11 cellular contexts compared by ENCODE assay signal in the genomic region with DNA sequence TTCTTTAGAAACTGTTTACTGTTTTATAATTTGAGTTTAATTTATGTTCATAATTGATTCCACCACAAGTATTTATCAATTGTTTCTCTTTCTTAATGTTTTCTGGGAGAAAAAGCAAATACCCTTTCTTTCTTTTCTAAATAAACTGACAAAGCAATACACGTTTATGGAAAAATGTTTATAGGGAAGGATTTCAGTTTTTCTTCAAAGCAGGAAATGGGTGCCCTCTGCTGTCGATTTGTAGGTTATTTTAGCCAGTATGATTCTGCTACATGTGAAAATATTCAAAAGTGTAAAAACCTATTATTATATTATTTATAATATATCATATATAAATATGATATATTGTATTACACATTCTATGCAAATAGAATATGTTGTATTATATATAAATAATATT.
DNase-seq lines count a peak whose midpoint lies in the region; ATAC-seq and TF ChIP-seq lines count a peak whose summit lies in the region.
"Had no signal": no experiment of that assay in that cellular context is flagged by ENCODE, and none has a peak within 500 bp of the region (broad histone marks: within the 10 kb centered on the region; RNA-seq: fewer than 3 reads in every experiment).

No MANE protein-coding gene starts in this region.

- H3F3A ChIP-seq in PC-9 (ENCODE audit: insufficient read depth, low read depth), result no peaks in the 10 kb centered on the region

- no peaks in the 10 kb centered on the region for H3K79me2 ChIP-seq in PC-9 (ENCODE audit: low read depth)

- CTCF ChIA-PET in PC-9 (lab: Charles Lee), result no interaction called here

- no peak overlapping the region for H3K27ac ChIP-seq in PC-9
- H3K27ac ChIP-seq: BLaER1, breast epithelium had no signal

- H3K36me3 ChIP-seq in PC-9 (ENCODE audit: low read depth), result no peaks in the 10 kb centered on the region
- H3K36me3 ChIP-seq: BLaER1, breast epithelium had no signal

- intact Hi-C loops in PC-9 (cut with micrococcal nuclease; ENCODE audit: unreplicated experiment), result loop anchor here (1.0 kb wide), 1 partner anchor 1168 kb away; no protein-coding TSS in a partner anchor

- H3K9me3 ChIP-seq in PC-9 (ENCODE audit: insufficient read depth, low read depth), result no peaks in the 10 kb centered on the region
- H3K9me3 ChIP-seq: BLaER1, breast epithelium had no signal

- BruUV-seq in PC-9 (replicated peaks; lab: Mats Ljungman, UMichigan), result no TSS peak

- peak; percentile 66 for TF ChIP-seq CTCF in PC-9 (conservative IDR thresholded peaks at IDR 0.05)

- H4K20me1 ChIP-seq in PC-9 (ENCODE audit: insufficient read depth), result no peaks in the 10 kb centered on the region
- H4K20me1 ChIP-seq: BLaER1 had no signal

- H3K9me2 ChIP-seq in PC-9 (ENCODE audit: insufficient read depth), result no peaks in the 10 kb centered on the region

- no peak overlapping the region for H3K4me3 ChIP-seq in PC-9
- H3K4me3 ChIP-seq: BLaER1, breast epithelium had no signal

- no peak overlapping the region for H2AFZ ChIP-seq in PC-9

- H3K27me3 ChIP-seq in PC-9 (ENCODE audit: insufficient read depth, low read depth), result no peaks in the 10 kb centered on the region
- H3K27me3 ChIP-seq: BLaER1, breast epithelium had no signal

- DNase-seq in NOMO-1 treated with DMSO at 0.1 percent for 48 hours (lab: John Stamatoyannopoulos, UW; ENCODE audit: unreplicated experiment), result peak; percentile 10
- DNase-seq in NOMO-1 treated with dmso at 0.1 percent for 144 hours (lab: John Stamatoyannopoulos, UW; ENCODE audit: unreplicated experiment), result no peak
- peak in 1 of 2 experiments; percentile 3 for DNase-seq in PC-9
- DNase-seq in fibroblast of peridontal ligament (ENCODE audit: extremely low read depth), result peak; percentile 1
- peak; percentile 46 for DNase-seq in superior temporal gyrus (ENCODE audit: extremely low spot score)
- no peak for DNase-seq in effector CD8-positive, alpha-beta T cell (lab: John Stamatoyannopoulos, UW)

- no peak overlapping the region for H3K4me2 ChIP-seq in PC-9
- H3K4me2 ChIP-seq: BLaER1 had no signal

- POLR2A ChIA-PET in PC-9 (lab: Charles Lee; ENCODE audit: unreplicated experiment), result no interaction called here

- ATAC-seq in GM19328 (IDR thresholded peaks at IDR 0.05; ENCODE audit: unreplicated experiment) (no peak), HG02678 (IDR thresholded peaks at IDR 0.05; ENCODE audit: unreplicated experiment) (no peak)
- ATAC-seq: WTC11 had no signal

- H3K4me1 ChIP-seq in PC-9 (replicated peaks; ENCODE audit: insufficient read depth), result no peaks in the 10 kb centered on the region
- H3K4me1 ChIP-seq: BLaER1, breast epithelium had no signal

Comparison
In these comparisons a context has a peak if more than half of its experiments do, and no peak if none do; other contexts are left out.
1. DNase-seq: peak in NOMO-1 treated with DMSO at 0.1 percent for 48 hours (single experiment), fibroblast of peridontal ligament (single experiment) and superior temporal gyrus (single experiment); none in NOMO-1 treated with dmso at 0.1 percent for 144 hours (single experiment) and effector CD8-positive, alpha-beta T cell (single experiment).